Comparison of ENCODE assay signal across 15 cellular contexts in the genomic region with DNA sequence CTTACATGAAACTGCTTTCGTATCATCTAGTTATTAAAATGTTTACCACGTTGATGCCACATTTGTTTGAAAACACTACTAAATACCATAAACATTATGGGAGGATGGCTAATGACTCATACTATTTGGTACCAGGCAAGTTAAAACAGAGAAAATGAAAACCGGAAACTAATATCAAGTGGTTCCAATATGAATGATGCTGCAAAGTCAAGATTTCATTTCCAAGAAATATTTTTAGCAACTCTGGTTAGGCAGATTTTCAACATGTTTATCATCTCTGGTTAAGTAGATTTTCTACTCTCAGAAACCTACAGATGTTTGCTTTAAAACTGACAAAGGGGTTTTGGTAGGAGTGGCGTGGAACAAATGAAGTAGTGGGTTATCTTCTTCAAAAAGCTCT. TPM values are rescaled to one million over a fixed set of nuclear protein-coding genes. Genes with fewer than 3 reads are reported as not detected.
DNase-seq lines count a peak whose midpoint lies in the region; ATAC-seq, FAIRE-seq and TF ChIP-seq lines count a peak whose summit lies in the region.
"Had no signal": no experiment of that assay in that cellular context is flagged by ENCODE, and none has a peak within 500 bp of the region (broad histone marks: within the 10 kb centered on the region; RNA-seq: fewer than 3 reads in every experiment).

No MANE protein-coding gene starts in this region.

- TF ChIP-seq CTCF in AG04450 (IDR thresholded peaks at IDR 0.05; ENCODE audit: low read depth, low read length) (no peak), bronchial epithelial cell (IDR thresholded peaks at IDR 0.05; ENCODE audit: insufficient read depth, low read length, severe bottlenecking) (no peak), Calu3 (IDR thresholded peaks at IDR 0.05; ENCODE audit: unreplicated experiment) (no peak)

- CTCF ChIA-PET in AG04450 (lab: Charles Lee): no interaction called here
- CTCF ChIA-PET in Calu3 (lab: Charles Lee): interaction anchor here (0.6 kb wide), 1 partner anchor 29 kb away, joined by 3 read pairs; no protein-coding TSS in a partner anchor

- H3K9me3 ChIP-seq in AG04450 (ENCODE audit: control insufficient read depth, insufficient read depth, low read length): peaks cover 7% of the 10 kb centered on the region; the same call in 1 of the 2 replicates
- H3K9me3 ChIP-seq: BE2C had no signal

- peaks cover 13% of the 10 kb centered on the region for H3K36me3 Mint-ChIP-seq in Calu3 (ENCODE audit: insufficient read depth, unreplicated experiment)

- H3K4me1 Mint-ChIP-seq in Calu3 (ENCODE audit: low read depth, unreplicated experiment): peaks cover 6% of the 10 kb centered on the region
- H3K4me1 Mint-ChIP-seq: neural crest cell had no signal

- intact Hi-C loops in Calu3 (cut with micrococcal nuclease; ENCODE audit: unreplicated experiment): no loop called here

- no TSS peak for BruUV-seq in Calu3 (replicated peaks; lab: Mats Ljungman, UMichigan)

- no peak overlapping the region for H3K27ac Mint-ChIP-seq in Calu3 (ENCODE audit: unreplicated experiment)

- H3K36me3 ChIP-seq in bronchial epithelial cell (ENCODE audit: control insufficient read depth, insufficient read depth, low read length): no peaks in the 10 kb centered on the region
- H3K36me3 ChIP-seq: BE2C had no signal

- H3K4me3 Mint-ChIP-seq in Calu3 (ENCODE audit: low read depth, unreplicated experiment): no peak overlapping the region
- H3K4me3 Mint-ChIP-seq: neural crest cell had no signal

- POLR2A ChIA-PET in AG04450 (lab: Yijun Ruan, JAX): interaction anchor here (2.3 kb wide), 1 partner anchor 21 kb away, joined by 8 read pairs; no protein-coding TSS in a partner anchor

- H3K27ac ChIP-seq in AG04450 (ENCODE audit: low read depth, low read length): peak overlapping the region; percentile 32

- H3K9me3 Mint-ChIP-seq in Calu3 (ENCODE audit: low read depth, unreplicated experiment): no peaks in the 10 kb centered on the region
- H3K9me3 Mint-ChIP-seq: neural crest cell had no signal

- peaks cover 31% of the 10 kb centered on the region for H3K27me3 Mint-ChIP-seq in Calu3 (ENCODE audit: unreplicated experiment)

- FAIRE-seq in GM19239 (lab: Jason Lieb, UNC) (peak; percentile 33), bronchial epithelial cell (lab: Jason Lieb, UNC) (no peak)
- FAIRE-seq: H1 had no signal

- no peak for ATAC-seq in GM18520 (IDR thresholded peaks at IDR 0.05; ENCODE audit: unreplicated experiment)
- no peak for ATAC-seq in GM19351 (IDR thresholded peaks at IDR 0.05; ENCODE audit: unreplicated experiment)
- ATAC-seq: heart right ventricle, left ventricle myocardium superior had no signal

- DNase-seq in AG04450 (ENCODE audit: low read depth, low spot score) (no peak), GM19239 (ENCODE audit: insufficient read length, low spot score) (no peak), HPDE6-E6E7 (ENCODE audit: extremely low spot score) (peak; percentile 68), bronchial epithelial cell (ENCODE audit: low read depth) (peak; percentile 94), Calu3 (no peak), activated gamma-delta T cell (lab: John Stamatoyannopoulos, UW) (no peak)
- DNase-seq: amniotic stem cell; BE2C; effector CD8-positive, alpha-beta T cell; heart right ventricle; left ventricle myocardium superior had no signal

- H3K4me3 ChIP-seq in AG04450 (ENCODE audit: low read depth, low read length) (no peak overlapping the region), bronchial epithelial cell (ENCODE audit: low read depth, low read length) (no peak overlapping the region)
- H3K4me3 ChIP-seq: heart right ventricle had no signal

- H3K27me3 ChIP-seq in AG04450 (ENCODE audit: control insufficient read depth, insufficient read depth, low read length) (no peaks in the 10 kb centered on the region), bronchial epithelial cell (ENCODE audit: control insufficient read depth, insufficient read depth, low read length) (no peaks in the 10 kb centered on the region)

RNA-seq across cellular contexts. Expression of gene F2R, which starts 4.9 kb away (rescaled TPM):
- 289 and 324 TPM in 2 replicates for polyA plus RNA-seq in AG04450 (2011; rRNA removed)
- 188 and 199 TPM in 2 replicates for polyA minus RNA-seq in AG04450 (2011; rRNA and poly(A)+ RNA removed)
- total RNA-seq in bronchial epithelial cell (2.0 and 12.1 TPM in 2 replicates), Calu3 (2022) (13.6 and 14.4 TPM in 2 replicates)

Comparison
In these comparisons a context has a peak if more than half of its experiments do, and no peak if none do; other contexts are left out.
1. DNase-seq: peak in HPDE6-E6E7 (single experiment) and bronchial epithelial cell (single experiment); none in AG04450 (single experiment), GM19239 (single experiment), Calu3 (single experiment) and activated gamma-delta T cell (single experiment).